In genomic region chrX:148633509-148633908, GRCh38 we compare ENCODE assay signal across 22 cellular contexts.
A peak's percentile ranks its signal among the peaks of the same experiment; 100 is the strongest.
DNase-seq lines count a peak whose midpoint lies in the region; ATAC-seq, FAIRE-seq and TF ChIP-seq lines count a peak whose summit lies in the region.
"Had no signal": no experiment of that assay in that cellular context is flagged by ENCODE, and none has a peak within 500 bp of the region (broad histone marks: within the 10 kb centered on the region; RNA-seq: fewer than 3 reads in every experiment).

No MANE protein-coding gene starts in this region.

- POLR2A ChIA-PET in MCF 10A (lab: Yijun Ruan, JAX), result no interaction called here
- POLR2A ChIA-PET in naive thymus-derived CD8-positive, alpha-beta T cell (lab: Charles Lee), result no interaction called here

- in situ Hi-C loops in mammary epithelial cell (cut with MboI; ENCODE audit: low sequenced_read_pairs in 2 of 2), result no loop called here

- H3K79me2 ChIP-seq in mammary epithelial cell (ENCODE audit: insufficient read depth, low read length) (no peaks in the 10 kb centered on the region), Karpas-422 (ENCODE audit: low read length) (peaks cover 89% of the 10 kb centered on the region), astrocyte (ENCODE audit: insufficient read depth, low read length) (no peaks in the 10 kb centered on the region)

- H3K9me3 Mint-ChIP-seq in MCF 10A (ENCODE audit: unreplicated experiment) (peaks cover 7% of the 10 kb centered on the region), astrocyte (ENCODE audit: unreplicated experiment) (no peaks in the 10 kb centered on the region)
- peaks cover 0 to 2% (median 0%) of the 10 kb centered on the region in 9 donors for H3K9me3 Mint-ChIP-seq in naive thymus-derived CD8-positive, alpha-beta T cell

- H3K9me3 ChIP-seq in mammary epithelial cell (replicated peaks; ENCODE audit: insufficient read depth, low read length) (no peaks in the 10 kb centered on the region), Karpas-422 (ENCODE audit: low read length) (no peaks in the 10 kb centered on the region), astrocyte (ENCODE audit: insufficient read depth, low read depth, low read length) (no peaks in the 10 kb centered on the region), esophagus squamous epithelium (no peaks in the 10 kb centered on the region)
- H3K9me3 ChIP-seq: A549, BE2C, Caco-2 had no signal

- H3K4me3 Mint-ChIP-seq in MCF 10A (ENCODE audit: unreplicated experiment) (no peak overlapping the region), astrocyte (ENCODE audit: unreplicated experiment) (no peak overlapping the region)
- no peak overlapping the region for H3K4me3 Mint-ChIP-seq in naive thymus-derived CD8-positive, alpha-beta T cell
- H3K4me3 Mint-ChIP-seq: CD4-positive, alpha-beta memory T cell had no signal

- H3K9ac ChIP-seq in mammary epithelial cell (ENCODE audit: insufficient read depth, low read length) (no peak overlapping the region), Karpas-422 (ENCODE audit: low read length) (peak overlapping the region; percentile 59), astrocyte (ENCODE audit: low read length) (no peak overlapping the region)
- H3K9ac ChIP-seq: GM23248 had no signal

- H3K27ac ChIP-seq in mammary epithelial cell (ENCODE audit: insufficient read depth, low read depth, low read length) (no peak overlapping the region), Karpas-422 (ENCODE audit: low read length) (peak overlapping the region; percentile 99), astrocyte (ENCODE audit: low read depth, low read length) (no peak overlapping the region), esophagus squamous epithelium (no peak overlapping the region)
- H3K27ac ChIP-seq: A549, GM23248 had no signal

- BruUV-seq in MCF 10A (replicated peaks; lab: Mats Ljungman, UMichigan), result no TSS peak
- no TSS peak for BruUV-seq in mammary epithelial cell (replicated peaks; lab: Mats Ljungman, UMichigan)

- no peak for TF ChIP-seq CTCF in MCF 10A (IDR thresholded peaks at IDR 0.05; ENCODE audit: unreplicated experiment)
- TF ChIP-seq CTCF in mammary epithelial cell (conservative IDR thresholded peaks at IDR 0.05 in 1 of 2, IDR thresholded peaks at IDR 0.05 in 1 of 2; ENCODE audit: extremely low read depth in 1 of 2, insufficient read depth in 1 of 2, low read depth in 1 of 2, low read length in 2 of 2), result no peak
- TF ChIP-seq CTCF in astrocyte (IDR thresholded peaks at IDR 0.05; ENCODE audit: insufficient read depth, low read depth, low read length), result no peak
- TF ChIP-seq CTCF in esophagus squamous epithelium (IDR thresholded peaks at IDR 0.05), result no peak

- ATAC-seq in naive thymus-derived CD8-positive, alpha-beta T cell, result no peak
- ATAC-seq: A549 had no signal

- no peaks in the 10 kb centered on the region for H3K27me3 ChIP-seq in mammary epithelial cell (ENCODE audit: insufficient read depth, low read length)
- no peaks in the 10 kb centered on the region for H3K27me3 ChIP-seq in Karpas-422 (ENCODE audit: low read length)
- H3K27me3 ChIP-seq in astrocyte (ENCODE audit: insufficient read depth, low read length), result no peaks in the 10 kb centered on the region
- H3K27me3 ChIP-seq in esophagus squamous epithelium, result no peaks in the 10 kb centered on the region
- H3K27me3 ChIP-seq: BE2C had no signal

- no peaks in the 10 kb centered on the region for H3K27me3 Mint-ChIP-seq in MCF 10A (ENCODE audit: insufficient read depth, unreplicated experiment)
- H3K27me3 Mint-ChIP-seq in astrocyte (ENCODE audit: low read depth, unreplicated experiment), result no peaks in the 10 kb centered on the region
- H3K27me3 Mint-ChIP-seq in naive thymus-derived CD8-positive, alpha-beta T cell, result no peaks in the 10 kb centered on the region
- H3K27me3 Mint-ChIP-seq: CD4-positive, alpha-beta memory T cell had no signal

- no peaks in the 10 kb centered on the region for H3K4me1 Mint-ChIP-seq in MCF 10A (ENCODE audit: insufficient read depth, unreplicated experiment)
- H3K4me1 Mint-ChIP-seq in astrocyte (ENCODE audit: low read depth, unreplicated experiment), result no peaks in the 10 kb centered on the region
- H3K4me1 Mint-ChIP-seq in naive thymus-derived CD8-positive, alpha-beta T cell, result no peaks in the 10 kb centered on the region
- H3K4me1 Mint-ChIP-seq: CD4-positive, alpha-beta memory T cell had no signal

- H3K4me1 ChIP-seq in mammary epithelial cell (ENCODE audit: insufficient read depth, low read length) (no peaks in the 10 kb centered on the region), Karpas-422 (ENCODE audit: low read length) (peaks cover 100% of the 10 kb centered on the region), astrocyte (ENCODE audit: insufficient read depth, low read length) (no peaks in the 10 kb centered on the region), esophagus squamous epithelium (no peaks in the 10 kb centered on the region)
- H3K4me1 ChIP-seq: A549, BE2C, Caco-2 had no signal

- WGBS in mammary epithelial cell (ENCODE audit: low coverage, missing lambda C conversion rate), result no CpG with 5 or more reads among the region's 1 CpG
- WGBS in esophagus squamous epithelium, 2 donors, result 60 to 69% methylated on average over 1 of the region's 1 CpG

- intact Hi-C loops in MCF 10A (cut with micrococcal nuclease) (no loop called here), mammary epithelial cell (cut with micrococcal nuclease) (no loop called here), esophagus squamous epithelium (cut with DNase I) (no loop called here)

- H3K4me2 ChIP-seq in mammary epithelial cell (ENCODE audit: insufficient read depth, low read depth, low read length) (no peak overlapping the region), Karpas-422 (ENCODE audit: low read depth, low read length, poor library complexity, severe bottlenecking) (peak overlapping the region; percentile 74), astrocyte (ENCODE audit: low read length) (no peak overlapping the region)
- H3K4me2 ChIP-seq: A549 had no signal

- FAIRE-seq in astrocyte (lab: Jason Lieb, UNC), result peak; percentile 96
- FAIRE-seq: H1 had no signal

- peak; percentile 5 for DNase-seq in MCF 10A (ENCODE audit: unreplicated experiment)
- DNase-seq in mammary epithelial cell, result no peak
- no peak for DNase-seq in Karpas-422
- DNase-seq in astrocyte (ENCODE audit: low read depth), result no peak
- no peak for DNase-seq in NCI-H128 (lab: John Stamatoyannopoulos, UW; ENCODE audit: unreplicated experiment)
- no peak for DNase-seq in esophagus squamous epithelium (lab: John Stamatoyannopoulos, UW)
- no peak for DNase-seq in naive thymus-derived CD8-positive, alpha-beta T cell
- DNase-seq: 8988T; ACHN; AML-193; BE2C; C1 segment of cervical spinal cord; Caco-2; CD4-positive, alpha-beta memory T cell; DMS53; DMS79 treated with DMSO at 0.1 percent for 48 hours; GF-D8; GM23248; H7; HCEC 1CT had no signal

- no peak for TF ChIP-seq POLR2A in esophagus squamous epithelium (IDR thresholded peaks at IDR 0.05)

- no peaks in the 10 kb centered on the region for H3K36me3 ChIP-seq in mammary epithelial cell (ENCODE audit: insufficient read depth, low read length)
- H3K36me3 ChIP-seq in Karpas-422 (ENCODE audit: insufficient read depth, low read length), result no peaks in the 10 kb centered on the region
- H3K36me3 ChIP-seq in astrocyte (ENCODE audit: insufficient read depth, low read length), result no peaks in the 10 kb centered on the region
- no peaks in the 10 kb centered on the region for H3K36me3 ChIP-seq in esophagus squamous epithelium
- H3K36me3 ChIP-seq: BE2C had no signal

- no peaks in the 10 kb centered on the region for H4K20me1 ChIP-seq in mammary epithelial cell (ENCODE audit: insufficient read depth, low read length)
- H4K20me1 ChIP-seq in Karpas-422 (ENCODE audit: insufficient read depth, low read depth, low read length), result no peaks in the 10 kb centered on the region
- H4K20me1 ChIP-seq in astrocyte (ENCODE audit: insufficient read depth, low read length), result no peaks in the 10 kb centered on the region

- H2AFZ ChIP-seq in mammary epithelial cell (ENCODE audit: low read depth, low read length) (no peak overlapping the region), Karpas-422 (ENCODE audit: low read length) (no peak overlapping the region), astrocyte (ENCODE audit: low read depth, low read length) (no peak overlapping the region)
- H2AFZ ChIP-seq: GM23248 had no signal

- H3K4me3 ChIP-seq in mammary epithelial cell (replicated peaks in 1 of 3; ENCODE audit: insufficient read depth in 1 of 3, low read depth in 2 of 3, low read length in 3 of 3) (no peak overlapping the region), Karpas-422 (ENCODE audit: low read length) (peak overlapping the region; percentile 48), astrocyte (ENCODE audit: insufficient read depth, low read depth, low read length) (no peak overlapping the region), esophagus squamous epithelium (no peak overlapping the region)
- H3K4me3 ChIP-seq: A549, GM23248 had no signal

- no peaks in the 10 kb centered on the region for H3K36me3 Mint-ChIP-seq in MCF 10A (ENCODE audit: insufficient read depth, unreplicated experiment)
- peaks cover 1% of the 10 kb centered on the region for H3K36me3 Mint-ChIP-seq in astrocyte (ENCODE audit: low read depth, unreplicated experiment)
- H3K36me3 Mint-ChIP-seq in naive thymus-derived CD8-positive, alpha-beta T cell, result peaks cover 0 to 1% (median 0%) of the 10 kb centered on the region in 3 donors
- H3K36me3 Mint-ChIP-seq: CD4-positive, alpha-beta memory T cell had no signal

- dilution Hi-C loops in mammary epithelial cell (cut with HindIII; ENCODE audit: low sequenced_read_pairs), result no loop called here

- H3K27ac Mint-ChIP-seq in MCF 10A (ENCODE audit: low read depth, unreplicated experiment) (no peak overlapping the region), astrocyte (ENCODE audit: unreplicated experiment) (no peak overlapping the region)
- no peak overlapping the region for H3K27ac Mint-ChIP-seq in naive thymus-derived CD8-positive, alpha-beta T cell
- H3K27ac Mint-ChIP-seq: CD4-positive, alpha-beta memory T cell had no signal

- CTCF ChIA-PET in MCF 10A (lab: Yijun Ruan, JAX), result no interaction called here
- CTCF ChIA-PET in mammary epithelial cell (lab: Charles Lee; ENCODE audit: low non-redundant PET), result no interaction called here

- H3K9me2 ChIP-seq in Karpas-422 (replicated peaks; ENCODE audit: insufficient read depth, low read length), result no peaks in the 10 kb centered on the region
